Comparison of ENCODE assay signal across 19 cellular contexts in genomic region chr3:37494206-37494605, GRCh38. TPM values are rescaled to one million over a fixed set of nuclear protein-coding genes. Genes with fewer than 3 reads are reported as not detected.
A peak's percentile ranks its signal among the peaks of the same experiment; 100 is the strongest.
DNase-seq lines count a peak whose midpoint lies in the region; ATAC-seq and TF ChIP-seq lines count a peak whose summit lies in the region.
"Had no signal": no experiment of that assay in that cellular context is flagged by ENCODE, and none has a peak within 500 bp of the region (broad histone marks: within the 10 kb centered on the region; RNA-seq: fewer than 3 reads in every experiment).

No MANE protein-coding gene starts in this region.

- H3K4me2 ChIP-seq in mesendoderm (ENCODE audit: low read length): no peak overlapping the region
- H3K4me2 ChIP-seq: PC-9, smooth muscle cell had no signal

- H3K27ac ChIP-seq in breast epithelium (peak overlapping the region; percentile 78 to 84), esophagus squamous epithelium (peak overlapping the region; percentile 11 to 79 (median 56)), upper lobe of right lung (peak overlapping the region; percentile 24), mesendoderm (ENCODE audit: low read depth, low read length) (no peak overlapping the region)
- H3K27ac ChIP-seq in naive thymus-derived CD4-positive, alpha-beta T cell (ENCODE audit: low read depth, low read length): no peak overlapping the region
- H3K27ac ChIP-seq: PC-9 had no signal

- H3K18ac ChIP-seq in mesendoderm (ENCODE audit: low read length): no peak overlapping the region

- peaks cover 14% of the 10 kb centered on the region in 2 donors for H3K4me1 ChIP-seq in breast epithelium
- H3K4me1 ChIP-seq in esophagus squamous epithelium: peaks cover 13 to 49% (median 28%) of the 10 kb centered on the region in 3 donors
- no peaks in the 10 kb centered on the region for H3K4me1 ChIP-seq in naive thymus-derived CD4-positive, alpha-beta T cell (ENCODE audit: control insufficient read depth in 2 of 2, insufficient read depth in 2 of 2, low read length in 2 of 2)
- H3K4me1 ChIP-seq in upper lobe of right lung: peaks cover 21% of the 10 kb centered on the region
- H3K4me1 ChIP-seq in mesendoderm (ENCODE audit: control insufficient read depth, low read depth, low read length): no peaks in the 10 kb centered on the region

- H3K79me1 ChIP-seq in mesendoderm (ENCODE audit: low read length): no peaks in the 10 kb centered on the region

- peaks cover 38% of the 10 kb centered on the region for H3K27me3 Mint-ChIP-seq in MCF 10A (ENCODE audit: insufficient read depth, unreplicated experiment)
- peaks cover 0 to 25% (median 18%) of the 10 kb centered on the region in 5 donors for H3K27me3 Mint-ChIP-seq in naive thymus-derived CD4-positive, alpha-beta T cell

- no peak for TF ChIP-seq CTCF in breast epithelium (IDR thresholded peaks at IDR 0.05)
- no peak for TF ChIP-seq CTCF in MCF 10A (IDR thresholded peaks at IDR 0.05; ENCODE audit: unreplicated experiment)
- TF ChIP-seq CTCF in esophagus squamous epithelium (IDR thresholded peaks at IDR 0.05): no peak
- TF ChIP-seq CTCF in upper lobe of right lung (IDR thresholded peaks at IDR 0.05): no peak

- no TSS peak for BruUV-seq in MCF 10A (replicated peaks; lab: Mats Ljungman, UMichigan)

- H2BK15ac ChIP-seq in mesendoderm (replicated peaks; ENCODE audit: low read depth): no peak overlapping the region

- intact Hi-C loops in breast epithelium (cut with DNase I; ENCODE audit: low total_unique reads) (no loop called here), MCF 10A (cut with micrococcal nuclease) (no loop called here), esophagus squamous epithelium (cut with DNase I) (no loop called here), upper lobe of right lung (cut with DNase I) (no loop called here)
- intact Hi-C loops in naive thymus-derived CD4-positive, alpha-beta T cell (cut with micrococcal nuclease): no loop called here

- H3K36me3 ChIP-seq in breast epithelium: no peaks in the 10 kb centered on the region
- no peaks in the 10 kb centered on the region for H3K36me3 ChIP-seq in esophagus squamous epithelium
- no peaks in the 10 kb centered on the region for H3K36me3 ChIP-seq in naive thymus-derived CD4-positive, alpha-beta T cell (ENCODE audit: control insufficient read depth in 2 of 3, insufficient read depth in 3 of 3, low read length in 3 of 3)
- no peaks in the 10 kb centered on the region for H3K36me3 ChIP-seq in upper lobe of right lung
- H3K36me3 ChIP-seq in mesendoderm (ENCODE audit: control insufficient read depth, insufficient read depth, low read length): no peaks in the 10 kb centered on the region

- H3K9me3 ChIP-seq in breast epithelium (no peaks in the 10 kb centered on the region), esophagus squamous epithelium (no peaks in the 10 kb centered on the region), upper lobe of right lung (no peaks in the 10 kb centered on the region)
- no peaks in the 10 kb centered on the region for H3K9me3 ChIP-seq in naive thymus-derived CD4-positive, alpha-beta T cell (ENCODE audit: control insufficient read depth in 2 of 3, low read length in 3 of 3)

- H2AK5ac ChIP-seq in mesendoderm (ENCODE audit: low read length): no peak overlapping the region

- H3K4me3 ChIP-seq in breast epithelium (peak overlapping the region in 1 of 3 donors; percentile 15), esophagus squamous epithelium (no peak overlapping the region), upper lobe of right lung (no peak overlapping the region), mesendoderm (ENCODE audit: low read length) (no peak overlapping the region)
- H3K4me3 ChIP-seq in naive thymus-derived CD4-positive, alpha-beta T cell (ENCODE audit: low read length): no peak overlapping the region
- H3K4me3 ChIP-seq: PC-9, smooth muscle cell had no signal

- no peaks in the 10 kb centered on the region for H3K9me3 Mint-ChIP-seq in MCF 10A (ENCODE audit: unreplicated experiment)
- peaks cover 0 to 14% (median 3%) of the 10 kb centered on the region in 11 donors for H3K9me3 Mint-ChIP-seq in naive thymus-derived CD4-positive, alpha-beta T cell
- H3K9me3 Mint-ChIP-seq: stimulated activated naive CD8-positive, alpha-beta T cell treated with anti-CD3 and anti-CD28 coated beads, Interleukin-15, Interleukin-2, amounts not matched to agents 100 ng/mL and 50 ng/mL, for 24 hours had no signal

- CTCF ChIA-PET in MCF 10A (lab: Yijun Ruan, JAX): no interaction called here
- CTCF ChIA-PET in naive thymus-derived CD4-positive, alpha-beta T cell (lab: Charles Lee): no interaction called here

- no peak overlapping the region for H4K5ac ChIP-seq in mesendoderm (ENCODE audit: low read length)

- DNase-seq in breast epithelium (ENCODE audit: low spot score in 2 of 2): peak in 1 of 2 donors; percentile 65
- no peak for DNase-seq in MCF 10A (ENCODE audit: unreplicated experiment)
- no peak for DNase-seq in esophagus squamous epithelium (lab: John Stamatoyannopoulos, UW)
- DNase-seq in naive thymus-derived CD4-positive, alpha-beta T cell: no peak
- DNase-seq in upper lobe of right lung: no peak
- DNase-seq in NCI-H1092 (lab: John Stamatoyannopoulos, UW): no peak
- DNase-seq in mesendoderm: no peak
- DNase-seq: 8988T; activated B cell treated with CpG ODN at 0.5 μM for 24 hours; activated CD8-positive, alpha-beta memory T cell treated with anti-CD3 and anti-CD28 coated beads, Interleukin-2, amount 50 U/mL, for 4 hours; activated naive CD4-positive, alpha-beta T cell treated with anti-CD3 and anti-CD28 coated beads for 36 hours; effector memory CD4-positive, alpha-beta T cell; KG1; NCI-H1694; NCI-H524; PC-9 had no signal

- WGBS in esophagus squamous epithelium, 2 donors: 42 to 63% methylated on average over 6 to 8 of the region's 11 CpGs
- no CpG with 5 or more reads among the region's 11 CpGs for WGBS in mesendoderm (ENCODE audit: extremely low coverage, insufficient coverage, low lambda C conversion rate)

- no peak overlapping the region for H3K9ac ChIP-seq in mesendoderm (ENCODE audit: low read length)

- peak; percentile 67 for ATAC-seq in naive thymus-derived CD4-positive, alpha-beta T cell
- ATAC-seq in upper lobe of right lung (peak; percentile 56), HG02642 (IDR thresholded peaks at IDR 0.05; ENCODE audit: poor library complexity, unreplicated experiment) (no peak)

- TF ChIP-seq POLR2A in breast epithelium (IDR thresholded peaks at IDR 0.05): no peak
- no peak for TF ChIP-seq POLR2A in esophagus squamous epithelium (IDR thresholded peaks at IDR 0.05)

- H3K4ac ChIP-seq in mesendoderm (ENCODE audit: low read depth, low read length): no peak overlapping the region

- H3K4me1 Mint-ChIP-seq in MCF 10A (ENCODE audit: insufficient read depth, unreplicated experiment): no peaks in the 10 kb centered on the region
- H3K4me1 Mint-ChIP-seq in naive thymus-derived CD4-positive, alpha-beta T cell: peaks cover 0 to 4% (median 0%) of the 10 kb centered on the region in 7 donors
- H3K4me1 Mint-ChIP-seq: activated B cell treated with CpG ODN at 0.5 μM for 24 hours had no signal

- no peaks in the 10 kb centered on the region for H3K79me2 ChIP-seq in mesendoderm (ENCODE audit: control insufficient read depth, insufficient read depth, low read length)

- no peak overlapping the region for H3K56ac ChIP-seq in mesendoderm (ENCODE audit: low read length)

- H3K27me3 ChIP-seq in breast epithelium (no peaks in the 10 kb centered on the region), esophagus squamous epithelium (no peaks in the 10 kb centered on the region), upper lobe of right lung (no peaks in the 10 kb centered on the region), mesendoderm (ENCODE audit: insufficient read depth, low read length, poor library complexity) (no peaks in the 10 kb centered on the region)
- no peaks in the 10 kb centered on the region for H3K27me3 ChIP-seq in naive thymus-derived CD4-positive, alpha-beta T cell (ENCODE audit: control insufficient read depth in 2 of 2, insufficient read depth in 2 of 2, low read length in 2 of 2)

- POLR2A ChIA-PET in MCF 10A (lab: Yijun Ruan, JAX): no interaction called here
- POLR2A ChIA-PET in naive thymus-derived CD4-positive, alpha-beta T cell (lab: Charles Lee): no interaction called here

- no peak overlapping the region for H3K4me3 Mint-ChIP-seq in MCF 10A (ENCODE audit: unreplicated experiment)
- H3K4me3 Mint-ChIP-seq in naive thymus-derived CD4-positive, alpha-beta T cell: no peak overlapping the region
- H3K4me3 Mint-ChIP-seq: activated B cell treated with CpG ODN at 0.5 μM for 24 hours; activated naive CD4-positive, alpha-beta T cell treated with anti-CD3 and anti-CD28 coated beads for 36 hours; stimulated activated naive CD8-positive, alpha-beta T cell treated with anti-CD3 and anti-CD28 coated beads, Interleukin-15, Interleukin-2, amounts not matched to agents 100 ng/mL and 50 ng/mL, for 24 hours had no signal

- H4K8ac ChIP-seq in mesendoderm (ENCODE audit: low read depth, low read length): no peak overlapping the region

- no peak overlapping the region for H2BK5ac ChIP-seq in mesendoderm (ENCODE audit: low read length)

- H3K36me3 Mint-ChIP-seq in MCF 10A (ENCODE audit: insufficient read depth, unreplicated experiment): peaks cover 6% of the 10 kb centered on the region
- H3K36me3 Mint-ChIP-seq in naive thymus-derived CD4-positive, alpha-beta T cell: peaks cover 0 to 3% (median 0%) of the 10 kb centered on the region in 5 donors

- no peak overlapping the region for H3K23ac ChIP-seq in mesendoderm (ENCODE audit: low read length)

- H2BK120ac ChIP-seq in mesendoderm (ENCODE audit: low read depth, low read length): no peak overlapping the region

- H3K27ac Mint-ChIP-seq in MCF 10A (ENCODE audit: low read depth, unreplicated experiment): no peak overlapping the region
- no peak overlapping the region for H3K27ac Mint-ChIP-seq in naive thymus-derived CD4-positive, alpha-beta T cell
- H3K27ac Mint-ChIP-seq: activated B cell treated with CpG ODN at 0.5 μM for 24 hours; activated naive CD4-positive, alpha-beta T cell treated with anti-CD3 and anti-CD28 coated beads for 36 hours; stimulated activated naive CD8-positive, alpha-beta T cell treated with anti-CD3 and anti-CD28 coated beads, Interleukin-15, Interleukin-2, amounts not matched to agents 100 ng/mL and 50 ng/mL, for 24 hours had no signal

RNA-seq across cellular contexts. Expression of gene ITGA9, which starts 42.3 kb away (rescaled TPM):
- total RNA-seq in breast epithelium (10 to 100 TPM; 12.1 to 20.3 (median 12.6) TPM), MCF 10A (2022) (0.10 TPM in 1 of 2 replicates, not detected in the other), esophagus squamous epithelium (10 to 100 TPM in 1 of 4 donors, 1 to 10 TPM in 3; 1.4 to 17.2 (median 6.0) TPM), upper lobe of right lung (48.8 TPM)
- 1 to 10 TPM in 3 of 5 experiments, under 1 TPM in 2; 0.17 to 1.5 (median 1.0) TPM for total RNA-seq in naive thymus-derived CD4-positive, alpha-beta T cell
- polyA plus RNA-seq in naive thymus-derived CD4-positive, alpha-beta T cell: under 1 TPM in 1 of 2 donors, not detected in 1; 0.13 TPM
- polyA plus RNA-seq in mesendoderm (2013, experiment 1 of 2): 7.7 TPM
- 7.4 TPM for polyA plus RNA-seq in mesendoderm (2013, experiment 2 of 2)
- total RNA-seq: activated B cell treated with CpG ODN at 0.5 μM for 24 hours, PC-9 had no signal

Comparison
In these comparisons a context has a peak if more than half of its experiments do, and no peak if none do; other contexts are left out.
1. H3K27ac ChIP-seq: peak in breast epithelium (2 of 2), esophagus squamous epithelium (4 of 4) and upper lobe of right lung (single experiment); none in naive thymus-derived CD4-positive, alpha-beta T cell (single experiment) and mesendoderm (single experiment).